Comparison of ENCODE assay signal across 21 cellular contexts in the genomic region with DNA sequence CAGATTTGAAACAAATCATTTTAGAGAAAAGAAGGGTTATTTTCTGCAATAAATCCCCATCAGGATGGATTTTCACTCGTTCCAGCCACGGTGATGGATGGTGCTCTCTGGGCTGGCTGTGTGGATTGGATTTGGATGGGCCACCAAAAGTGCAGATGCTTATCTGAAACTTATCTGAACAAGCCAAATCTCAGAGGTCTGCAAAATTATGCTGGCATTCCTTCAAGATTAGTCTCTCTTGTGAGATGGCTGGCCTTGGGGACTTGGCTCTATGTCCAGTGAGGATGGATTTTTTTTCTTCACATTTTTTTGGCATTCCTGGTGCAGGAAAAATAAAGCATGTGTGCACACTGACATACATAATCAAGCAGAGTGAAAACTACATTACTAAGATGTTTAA.
DNase-seq lines count a peak whose midpoint lies in the region; ATAC-seq and TF ChIP-seq lines count a peak whose summit lies in the region.
"Had no signal": no experiment of that assay in that cellular context is flagged by ENCODE, and none has a peak within 500 bp of the region (broad histone marks: within the 10 kb centered on the region; RNA-seq: fewer than 3 reads in every experiment).

No MANE protein-coding gene starts in this region.

- no peaks in the 10 kb centered on the region for H3K36me3 ChIP-seq in adrenal gland (replicated peaks in 1 of 2)
- no peaks in the 10 kb centered on the region for H3K36me3 ChIP-seq in mesodermal cell (ENCODE audit: control insufficient read depth, insufficient read depth, low read length)
- H3K36me3 ChIP-seq in right lobe of liver, result no peaks in the 10 kb centered on the region
- H3K36me3 ChIP-seq: BE2C had no signal

- no peaks in the 10 kb centered on the region for H3K4me1 ChIP-seq in adrenal gland (replicated peaks in 1 of 2)
- no peaks in the 10 kb centered on the region for H3K4me1 ChIP-seq in mesodermal cell (ENCODE audit: control insufficient read depth, insufficient read depth, low read length, poor library complexity, severe bottlenecking)
- no peaks in the 10 kb centered on the region for H3K4me1 ChIP-seq in right lobe of liver
- H3K4me1 ChIP-seq: BE2C had no signal

- 13 to 39% (median 20%) methylated on average over 2 of the region's 2 CpGs for WGBS in adrenal gland, 4 donors
- no CpG with 5 or more reads among the region's 2 CpGs for WGBS in mesodermal cell (ENCODE audit: insufficient coverage in 2 of 2), 2 experiments
- WGBS in right lobe of liver (ENCODE audit: insufficient coverage, low coverage, low lambda C conversion rate, missing lambda C conversion rate), result 44% methylated on average over 2 of the region's 2 CpGs

- ATAC-seq in right lobe of liver, result no peak
- ATAC-seq in HG03025 (IDR thresholded peaks at IDR 0.05; ENCODE audit: low FRiP score, unreplicated experiment), result no peak
- ATAC-seq: GM23338 had no signal

- H3K4me3 ChIP-seq in adrenal gland (no peak overlapping the region), mesodermal cell (ENCODE audit: extremely low read depth, insufficient read depth, low read length, poor library complexity, severe bottlenecking) (no peak overlapping the region), right lobe of liver (no peak overlapping the region)
- H3K4me3 ChIP-seq: GM23338 had no signal

- peak; percentile 14 for DNase-seq in EH (ENCODE audit: low read depth)
- DNase-seq in M059J (ENCODE audit: low read depth), result peak; percentile 73
- peak in 4 of 7 donors; percentile 19 to 39 (median 26) for DNase-seq in adrenal gland
- DNase-seq in right lobe of liver, result no peak
- no peak for DNase-seq in OCI-M1 (lab: John Stamatoyannopoulos, UW)
- DNase-seq: ACHN; BE2C; C1 segment of cervical spinal cord; CD4-positive, CD25-positive, alpha-beta regulatory T cell; CD8-positive, alpha-beta memory T cell; COR-L47; DMS 273 treated with DMSO at 0.1 percent for 48 hours; DMS53; DND-41; GDM1; HCEC 1CT; IMR-90 had no signal

- TF ChIP-seq POLR2A in adrenal gland (IDR thresholded peaks at IDR 0.05), result no peak
- no peak for TF ChIP-seq POLR2A in right lobe of liver (IDR thresholded peaks at IDR 0.05)

- H3K9me3 ChIP-seq in adrenal gland (replicated peaks in 1 of 3), result no peaks in the 10 kb centered on the region
- H3K9me3 ChIP-seq in mesodermal cell (ENCODE audit: control insufficient read depth, low read length), result no peaks in the 10 kb centered on the region
- H3K9me3 ChIP-seq in right lobe of liver, result no peaks in the 10 kb centered on the region
- H3K9me3 ChIP-seq: BE2C had no signal

- H3K27ac ChIP-seq in adrenal gland (no peak overlapping the region), mesodermal cell (ENCODE audit: low read depth, low read length, severe bottlenecking) (peak overlapping the region; percentile 30), right lobe of liver (no peak overlapping the region)
- H3K27ac ChIP-seq: HL-60 had no signal

- TF ChIP-seq CTCF in adrenal gland (IDR thresholded peaks at IDR 0.05) (no peak), right lobe of liver (IDR thresholded peaks at IDR 0.05) (no peak)

- no peaks in the 10 kb centered on the region for H3K27me3 ChIP-seq in adrenal gland
- no peaks in the 10 kb centered on the region for H3K27me3 ChIP-seq in right lobe of liver
- H3K27me3 ChIP-seq: BE2C had no signal

- intact Hi-C loops in adrenal gland (cut with DNase I), result no loop called here
- intact Hi-C loops in right lobe of liver (cut with DNase I), result no loop called here

Comparison
In these comparisons a context has a peak if more than half of its experiments do, and no peak if none do; other contexts are left out.
1. DNase-seq: peak in EH (single experiment), M059J (single experiment) and adrenal gland (4 of 7); none in right lobe of liver (0 of 3) and OCI-M1 (single experiment).